In genomic region chr21:34865922-34866271, GRCh38 we compare ENCODE assay signal across 10 cellular contexts.
DNase-seq lines count a peak whose midpoint lies in the region; ATAC-seq and TF ChIP-seq lines count a peak whose summit lies in the region.
"Had no signal": no experiment of that assay in that cellular context is flagged by ENCODE, and none has a peak within 500 bp of the region (broad histone marks: within the 10 kb centered on the region; RNA-seq: fewer than 3 reads in every experiment).

No MANE protein-coding gene starts in this region.

- peak overlapping the region; percentile 15 for H3K27ac Mint-ChIP-seq in Caco-2 (ENCODE audit: unreplicated experiment)
- H3K27ac Mint-ChIP-seq in activated CD8-positive, alpha-beta T cell treated with anti-CD3 and anti-CD28 coated beads, Interleukin-2, amount 10 ng/mL, durations not matched to agents 7 days and 5 days: peak overlapping the region; percentile 5

- peak; percentile 15 to 48 for DNase-seq in Caco-2
- peak; percentile 33 for DNase-seq in activated CD8-positive, alpha-beta T cell treated with anti-CD3 and anti-CD28 coated beads, Interleukin-2, amount 10 ng/mL, durations not matched to agents 7 days and 5 days
- DNase-seq in NCI-H1930 (lab: John Stamatoyannopoulos, UW): no peak
- no peak for DNase-seq in NCI-H69 (lab: John Stamatoyannopoulos, UW)
- DNase-seq in amygdala (lab: John Stamatoyannopoulos, UW): no peak

- H3K9me3 ChIP-seq in Caco-2 (no peaks in the 10 kb centered on the region), neutrophil (no peaks in the 10 kb centered on the region)

- peak; percentile 94 for ATAC-seq in GM21390 (IDR thresholded peaks at IDR 0.05; ENCODE audit: unreplicated experiment)
- ATAC-seq in HG03469 (IDR thresholded peaks at IDR 0.05; ENCODE audit: unreplicated experiment): peak; percentile 84
- ATAC-seq in activated CD8-positive, alpha-beta T cell treated with anti-CD3 and anti-CD28 coated beads, Interleukin-2, amount 10 ng/mL, durations not matched to agents 7 days and 5 days: peak; percentile 69

- intact Hi-C loops in Caco-2 (cut with micrococcal nuclease; ENCODE audit: unreplicated experiment): no loop called here

- H3K27me3 Mint-ChIP-seq in Caco-2 (ENCODE audit: insufficient read depth, unreplicated experiment): no peaks in the 10 kb centered on the region
- H3K27me3 Mint-ChIP-seq in activated CD8-positive, alpha-beta T cell treated with anti-CD3 and anti-CD28 coated beads, Interleukin-2, amount 10 ng/mL, durations not matched to agents 7 days and 5 days (ENCODE audit: low read depth): peaks cover 4% of the 10 kb centered on the region

- POLR2A ChIA-PET in Caco-2 (lab: Charles Lee): no interaction called here
- POLR2A ChIA-PET in activated CD8-positive, alpha-beta T cell treated with anti-CD3 and anti-CD28 coated beads, Interleukin-2, amount 10 ng/mL, durations not matched to agents 7 days and 5 days (lab: Charles Lee): no interaction called here

- peak overlapping the region; percentile 21 for H3K27ac ChIP-seq in neutrophil

- H3K4me3 ChIP-seq in Caco-2 (ENCODE audit: low read depth, low read length) (no peak overlapping the region), neutrophil (ENCODE audit: low read depth in 1 of 2, low read length in 1 of 2) (peak overlapping the region; percentile 2 to 32)
- H3K4me3 ChIP-seq: skin epidermis had no signal

- H3K36me3 Mint-ChIP-seq in Caco-2 (ENCODE audit: insufficient read depth, unreplicated experiment): peaks cover 27% of the 10 kb centered on the region
- H3K36me3 Mint-ChIP-seq in activated CD8-positive, alpha-beta T cell treated with anti-CD3 and anti-CD28 coated beads, Interleukin-2, amount 10 ng/mL, durations not matched to agents 7 days and 5 days (ENCODE audit: low read depth): peaks cover 6% of the 10 kb centered on the region
- H3K36me3 Mint-ChIP-seq: brain had no signal

- H3K4me1 ChIP-seq in Caco-2 (peaks cover 9% of the 10 kb centered on the region; the same call in 1 of the 2 replicates), neutrophil (ENCODE audit: control insufficient read depth in 1 of 2, insufficient read depth in 1 of 2, low read depth in 1 of 2, low read length in 1 of 2) (peaks cover 32 to 43% of the 10 kb centered on the region in 2 experiments)

- CTCF ChIA-PET in Caco-2 (lab: Charles Lee): no interaction called here
- CTCF ChIA-PET in activated CD8-positive, alpha-beta T cell treated with anti-CD3 and anti-CD28 coated beads, Interleukin-2, amount 10 ng/mL, durations not matched to agents 7 days and 5 days (lab: Charles Lee): no interaction called here

- H3K4me3 Mint-ChIP-seq in Caco-2 (ENCODE audit: unreplicated experiment): no peak overlapping the region
- H3K4me3 Mint-ChIP-seq in activated CD8-positive, alpha-beta T cell treated with anti-CD3 and anti-CD28 coated beads, Interleukin-2, amount 10 ng/mL, durations not matched to agents 7 days and 5 days: peak overlapping the region; percentile 26

- H3K36me3 ChIP-seq in Caco-2 (ENCODE audit: control insufficient read depth, insufficient read depth, low read length): no peaks in the 10 kb centered on the region
- H3K36me3 ChIP-seq in neutrophil: peaks cover 43% of the 10 kb centered on the region

- no TSS peak for BruUV-seq in Caco-2 (replicated peaks; lab: Mats Ljungman, UMichigan)

- H3K4me1 Mint-ChIP-seq in Caco-2 (ENCODE audit: low read depth, unreplicated experiment): peaks cover 24% of the 10 kb centered on the region
- peaks cover 31% of the 10 kb centered on the region for H3K4me1 Mint-ChIP-seq in activated CD8-positive, alpha-beta T cell treated with anti-CD3 and anti-CD28 coated beads, Interleukin-2, amount 10 ng/mL, durations not matched to agents 7 days and 5 days (ENCODE audit: low read depth)

- no peak for TF ChIP-seq CTCF in Caco-2 (IDR thresholded peaks at IDR 0.05; ENCODE audit: insufficient read depth in 1 of 2, low read depth in 1 of 2, low read length in 1 of 2, severe bottlenecking in 1 of 2, unreplicated experiment in 1 of 2)
- no peak for TF ChIP-seq CTCF in neutrophil (IDR thresholded peaks at IDR 0.05)

- H3K27me3 ChIP-seq in Caco-2 (replicated peaks; ENCODE audit: control insufficient read depth, insufficient read depth, low read length) (no peaks in the 10 kb centered on the region), neutrophil (no peaks in the 10 kb centered on the region)

- H3K9me3 Mint-ChIP-seq in Caco-2 (ENCODE audit: unreplicated experiment): no peaks in the 10 kb centered on the region
- H3K9me3 Mint-ChIP-seq in activated CD8-positive, alpha-beta T cell treated with anti-CD3 and anti-CD28 coated beads, Interleukin-2, amount 10 ng/mL, durations not matched to agents 7 days and 5 days (ENCODE audit: insufficient read depth): no peaks in the 10 kb centered on the region

Comparison
In these comparisons a context has a peak if more than half of its experiments do, and no peak if none do; other contexts are left out.
1. DNase-seq: peak in Caco-2 (2 of 2) and activated CD8-positive, alpha-beta T cell treated with anti-CD3 and anti-CD28 coated beads, Interleukin-2, amount 10 ng/mL, durations not matched to agents 7 days and 5 days (single experiment); none in NCI-H1930 (0 of 2), NCI-H69 (single experiment) and amygdala (0 of 56).
2. Peak in every context shown above with its lines, with median percentiles within 50 percentile points of each other: ATAC-seq.